In genomic region chrX:23901805-23902204, GRCh38 we compare ENCODE assay signal across 8 cellular contexts. TPM values are rescaled to one million over a fixed set of nuclear protein-coding genes. Genes with fewer than 3 reads are reported as not detected.
A peak's percentile ranks its signal among the peaks of the same experiment; 100 is the strongest.
DNase-seq lines count a peak whose midpoint lies in the region; ATAC-seq and TF ChIP-seq lines count a peak whose summit lies in the region.

No MANE protein-coding gene starts in this region.

- no peak overlapping the region for H3K27ac ChIP-seq in DND-41 (ENCODE audit: low read length)
- H3K27ac ChIP-seq in PC-3 (ENCODE audit: low read length) = peak overlapping the region; percentile 92
- H3K27ac ChIP-seq in smooth muscle cell (ENCODE audit: low read depth) = peak overlapping the region; percentile 95

- H3K36me3 ChIP-seq in DND-41 (ENCODE audit: insufficient read depth, low read length) = 0 out of 2 replicates have a peak, but pooled peaks cover 2% of the 10 kb centered on the region
- no peaks in the 10 kb centered on the region for H3K36me3 ChIP-seq in PC-3 (ENCODE audit: low read depth, low read length)
- no peaks in the 10 kb centered on the region for H3K36me3 ChIP-seq in smooth muscle cell (ENCODE audit: low read depth)

- H3F3A ChIP-seq in PC-3 (ENCODE audit: low read length, unreplicated experiment) = peaks cover 13% of the 10 kb centered on the region
- H3F3A ChIP-seq in smooth muscle cell (ENCODE audit: low read depth) = peaks cover 30% of the 10 kb centered on the region

- H3K27me3 ChIP-seq in DND-41 (ENCODE audit: insufficient read depth, low read length, poor library complexity) (no peaks in the 10 kb centered on the region), PC-3 (ENCODE audit: low read length) (no peaks in the 10 kb centered on the region), smooth muscle cell (ENCODE audit: low read depth) (no peaks in the 10 kb centered on the region)

- peaks cover 62% of the 10 kb centered on the region for H3K79me2 ChIP-seq in DND-41 (ENCODE audit: insufficient read depth, low read length)
- H3K79me2 ChIP-seq in PC-3 (ENCODE audit: low read length) = peaks cover 42% of the 10 kb centered on the region
- peaks cover 9% of the 10 kb centered on the region for H3K79me2 ChIP-seq in smooth muscle cell (ENCODE audit: low read depth)

- ATAC-seq in DND-41 (ENCODE audit: insufficient read depth, low read depth) (peak; percentile 70), GM21360 (IDR thresholded peaks at IDR 0.05; ENCODE audit: unreplicated experiment) (peak; percentile 60), PC-3 (peak; percentile 74)

- POLR2A ChIA-PET in PC-3 (lab: Charles Lee; ENCODE audit: unreplicated experiment) = interaction anchor here (0.6 to 1.8 kb wide), 2 partner anchors 94 to 119 kb away, joined by 5 to 14 read pairs; partner anchors contain the start of gene SAT1

- in situ Hi-C loops in astrocyte of the cerebellum (cut with HindIII; ENCODE audit: low sequenced_read_pairs) = no loop called here

- H3K4me2 ChIP-seq in DND-41 (ENCODE audit: insufficient read depth, low read length) (no peak overlapping the region), PC-3 (ENCODE audit: low read length) (peak overlapping the region; percentile 55), smooth muscle cell (peak overlapping the region; percentile 67)

- no peaks in the 10 kb centered on the region for H3K9me3 ChIP-seq in DND-41 (ENCODE audit: insufficient read depth, low read length, severe bottlenecking)
- no peaks in the 10 kb centered on the region for H3K9me3 ChIP-seq in PC-3 (ENCODE audit: low read length)
- no peaks in the 10 kb centered on the region for H3K9me3 ChIP-seq in smooth muscle cell (replicated peaks; ENCODE audit: low read depth)

- H2AFZ ChIP-seq in DND-41 (ENCODE audit: low read depth, low read length) (no peak overlapping the region), PC-3 (ENCODE audit: low read length) (no peak overlapping the region), smooth muscle cell (ENCODE audit: low read depth) (no peak overlapping the region)

- CTCF ChIA-PET in PC-3 (lab: Charles Lee) = interaction anchor here (0.5 to 2.4 kb wide), 10 partner anchors 13 to 208 kb away, joined by 3 to 24 read pairs (median 3); partner anchors contain the start of genes EIF2S3 and SAT1

- peaks cover 12% of the 10 kb centered on the region for H3K4me1 ChIP-seq in DND-41 (ENCODE audit: insufficient read depth, low read length)
- peaks cover 61% of the 10 kb centered on the region for H3K4me1 ChIP-seq in PC-3 (ENCODE audit: insufficient read depth, low read length)
- peaks cover 35% of the 10 kb centered on the region for H3K4me1 ChIP-seq in smooth muscle cell (ENCODE audit: low read depth)

- H4K20me1 ChIP-seq in DND-41 (ENCODE audit: insufficient read depth, low read length) (no peaks in the 10 kb centered on the region), PC-3 (ENCODE audit: low read length) (no peaks in the 10 kb centered on the region), smooth muscle cell (ENCODE audit: low read depth) (no peaks in the 10 kb centered on the region)

- H3K4me3 ChIP-seq in DND-41 (ENCODE audit: low read depth in 1 of 2, low read length in 2 of 2) (no peak overlapping the region), PC-3 (ENCODE audit: low read length) (no peak overlapping the region), astrocyte of the cerebellum (ENCODE audit: low read depth, low read length) (no peak overlapping the region), smooth muscle cell (peak overlapping the region; percentile 17)

- BruUV-seq in PC-3 (replicated peaks; lab: Mats Ljungman, UMichigan) = no TSS peak

- peak; percentile 20 for DNase-seq in DND-41
- DNase-seq in HuH-7 (ENCODE audit: low spot score) = peak; percentile 34
- peak; percentile 70 for DNase-seq in PC-3
- DNase-seq in astrocyte of the cerebellum (ENCODE audit: low read depth) = peak; percentile 60
- peak; percentile 14 for DNase-seq in iPS-NIHi11 (ENCODE audit: low spot score)
- no peak for DNase-seq in smooth muscle cell (lab: John Stamatoyannopoulos, UW; ENCODE audit: unreplicated experiment)
- DNase-seq in mesenteric fat pad (ENCODE audit: low spot score) = no peak

- H3K9me2 ChIP-seq in PC-3 (replicated peaks; ENCODE audit: low read length) = no peaks in the 10 kb centered on the region

- intact Hi-C loops in PC-3 (cut with micrococcal nuclease) = loop anchor here (1.0 to 2.0 kb wide), 4 partner anchors 119 to 208 kb away; partner anchors contain the start of genes ACOT9 and SAT1

- WGBS in smooth muscle cell (ENCODE audit: low lambda C conversion rate) = 73% methylated on average over 1 of the region's 1 CpG

- peak; percentile 44 for TF ChIP-seq CTCF in DND-41 (IDR thresholded peaks at IDR 0.05; ENCODE audit: borderline replicate concordance, extremely low read depth, low read length, poor library complexity, severe bottlenecking)
- TF ChIP-seq CTCF in PC-3 (conservative IDR thresholded peaks at IDR 0.05; ENCODE audit: low read depth, low read length) = peak; percentile 67
- TF ChIP-seq CTCF in astrocyte of the cerebellum (IDR thresholded peaks at IDR 0.05; ENCODE audit: low read depth, low read length, missing control alignments) = peak; percentile 45
- TF ChIP-seq CTCF in smooth muscle cell (IDR thresholded peaks at IDR 0.05; ENCODE audit: borderline replicate concordance, insufficient read depth, poor library complexity, severe bottlenecking) = peak; percentile 60

- H3K9ac ChIP-seq in DND-41 (ENCODE audit: low read depth, low read length) (no peak overlapping the region), PC-3 (ENCODE audit: low read length) (peak overlapping the region; percentile 76), smooth muscle cell (ENCODE audit: low read depth) (peak overlapping the region; percentile 36)

RNA-seq across cellular contexts. Expression of gene APOO, which starts 5.9 kb away (rescaled TPM):
- total RNA-seq in PC-3 (2014; rRNA removed) (30.4 and 34.0 TPM in 2 replicates), smooth muscle cell (38.5 and 38.7 TPM in 2 replicates), mesenteric fat pad (21.6 TPM)
- 54.0 and 54.3 TPM in 2 replicates for polyA plus RNA-seq in smooth muscle cell

RNA-seq across cellular contexts. Expression of gene CXorf58, which starts 6.0 kb away (rescaled TPM):
- not detected in 2 replicates for total RNA-seq in PC-3 (2014; rRNA removed)
- total RNA-seq in smooth muscle cell = not detected in 2 replicates
- polyA plus RNA-seq in smooth muscle cell = 0.45 TPM in 1 of 2 replicates, not detected in the other
- total RNA-seq in mesenteric fat pad = not detected

Comparison
In these comparisons a context has a peak if more than half of its experiments do, and no peak if none do; other contexts are left out.
1. DNase-seq: peak in DND-41 (single experiment), HuH-7 (single experiment), PC-3 (single experiment), astrocyte of the cerebellum (single experiment) and iPS-NIHi11 (single experiment); none in smooth muscle cell (single experiment) and mesenteric fat pad (single experiment).
2. Peak in every context shown above with its lines, with median percentiles within 50 percentile points of each other: ATAC-seq and CTCF ChIP-seq.